In genomic region chr1:97901017-97901658, GRCh38 we compare ENCODE assay signal across 12 cellular contexts. TPM values are rescaled to one million over a fixed set of nuclear protein-coding genes. Genes with fewer than 3 reads are reported as not detected.
DNase-seq lines count a peak whose midpoint lies in the region; ATAC-seq and TF ChIP-seq lines count a peak whose summit lies in the region.
"Had no signal": no experiment of that assay in that cellular context is flagged by ENCODE, and none has a peak within 500 bp of the region (broad histone marks: within the 10 kb centered on the region; RNA-seq: fewer than 3 reads in every experiment).

No MANE protein-coding gene starts in this region.

- peaks cover 5 to 16% (median 6%) of the 10 kb centered on the region in 3 donors for H3K4me1 ChIP-seq in gastroesophageal sphincter
- no peaks in the 10 kb centered on the region for H3K4me1 ChIP-seq in smooth muscle cell (ENCODE audit: low read depth)

- no peaks in the 10 kb centered on the region for H3F3A ChIP-seq in smooth muscle cell (ENCODE audit: low read depth)

- no peak overlapping the region for H3K4me3 Mint-ChIP-seq in activated CD8-positive, alpha-beta T cell treated with anti-CD3 and anti-CD28 coated beads for 36 hours
- H3K4me3 Mint-ChIP-seq in activated CD8-positive, alpha-beta T cell treated with anti-CD3 and anti-CD28 coated beads, Interleukin-2, amount 10 ng/mL, durations not matched to agents 7 days and 5 days: no peak overlapping the region
- H3K4me3 Mint-ChIP-seq: activated T-helper 1 cell treated with anti-CD3 and anti-CD28 coated beads, Interleukin-12 subunit alpha, Interleukin-12 subunit beta, Interleukin-2, Interleukin-4 antibody, amounts not matched to agents 30 ng/mL and 10 ng/mL and 1 ng/mL, durations not matched to agents 14 hours and 24 hours and 36 hours had no signal

- POLR2A ChIA-PET in activated CD8-positive, alpha-beta T cell treated with anti-CD3 and anti-CD28 coated beads for 36 hours (lab: Charles Lee): no interaction called here
- POLR2A ChIA-PET in activated CD8-positive, alpha-beta T cell treated with anti-CD3 and anti-CD28 coated beads, Interleukin-2, amount 10 ng/mL, durations not matched to agents 7 days and 5 days (lab: Charles Lee): no interaction called here

- H3K27me3 ChIP-seq in gastroesophageal sphincter (no peaks in the 10 kb centered on the region), smooth muscle cell (ENCODE audit: low read depth) (no peaks in the 10 kb centered on the region)

- H3K27ac ChIP-seq in gastroesophageal sphincter (no peak overlapping the region), smooth muscle cell (ENCODE audit: low read depth) (no peak overlapping the region)

- H3K4me1 Mint-ChIP-seq in activated CD8-positive, alpha-beta T cell treated with anti-CD3 and anti-CD28 coated beads for 36 hours (ENCODE audit: low read depth): peaks cover 54% of the 10 kb centered on the region
- H3K4me1 Mint-ChIP-seq in activated CD8-positive, alpha-beta T cell treated with anti-CD3 and anti-CD28 coated beads, Interleukin-2, amount 10 ng/mL, durations not matched to agents 7 days and 5 days (ENCODE audit: low read depth): peaks cover 21% of the 10 kb centered on the region

- H3K9ac ChIP-seq in smooth muscle cell (ENCODE audit: low read depth): no peak overlapping the region

- no peak for TF ChIP-seq EP300 in gastroesophageal sphincter (IDR thresholded peaks at IDR 0.05)

- H3K36me3 ChIP-seq in gastroesophageal sphincter (no peaks in the 10 kb centered on the region), smooth muscle cell (ENCODE audit: low read depth) (no peaks in the 10 kb centered on the region)

- H3K79me2 ChIP-seq in smooth muscle cell (ENCODE audit: low read depth): no peaks in the 10 kb centered on the region

- peak overlapping the region; percentile 62 for H3K27ac Mint-ChIP-seq in activated CD8-positive, alpha-beta T cell treated with anti-CD3 and anti-CD28 coated beads for 36 hours
- H3K27ac Mint-ChIP-seq in activated CD8-positive, alpha-beta T cell treated with anti-CD3 and anti-CD28 coated beads, Interleukin-2, amount 10 ng/mL, durations not matched to agents 7 days and 5 days: no peak overlapping the region
- H3K27ac Mint-ChIP-seq: activated T-helper 1 cell treated with anti-CD3 and anti-CD28 coated beads, Interleukin-12 subunit alpha, Interleukin-12 subunit beta, Interleukin-2, Interleukin-4 antibody, amounts not matched to agents 30 ng/mL and 10 ng/mL and 1 ng/mL, durations not matched to agents 14 hours and 24 hours and 36 hours had no signal

- no peaks in the 10 kb centered on the region for H4K20me1 ChIP-seq in smooth muscle cell (ENCODE audit: low read depth)

- CTCF ChIA-PET in activated CD8-positive, alpha-beta T cell treated with anti-CD3 and anti-CD28 coated beads for 36 hours (lab: Charles Lee): interaction anchor here (0.6 to 1.3 kb wide), 3 partner anchors 8 to 71 kb away, joined by 3 read pairs; no protein-coding TSS in a partner anchor
- CTCF ChIA-PET in activated CD8-positive, alpha-beta T cell treated with anti-CD3 and anti-CD28 coated beads, Interleukin-2, amount 10 ng/mL, durations not matched to agents 7 days and 5 days (lab: Charles Lee): no interaction called here

- H3K27me3 Mint-ChIP-seq in activated CD8-positive, alpha-beta T cell treated with anti-CD3 and anti-CD28 coated beads for 36 hours: no peaks in the 10 kb centered on the region
- H3K27me3 Mint-ChIP-seq in activated CD8-positive, alpha-beta T cell treated with anti-CD3 and anti-CD28 coated beads, Interleukin-2, amount 10 ng/mL, durations not matched to agents 7 days and 5 days (ENCODE audit: low read depth): no peaks in the 10 kb centered on the region

- H2AFZ ChIP-seq in smooth muscle cell (ENCODE audit: low read depth): no peak overlapping the region

- peaks cover 15% of the 10 kb centered on the region for H3K36me3 Mint-ChIP-seq in activated CD8-positive, alpha-beta T cell treated with anti-CD3 and anti-CD28 coated beads for 36 hours (ENCODE audit: low read depth)
- H3K36me3 Mint-ChIP-seq in activated CD8-positive, alpha-beta T cell treated with anti-CD3 and anti-CD28 coated beads, Interleukin-2, amount 10 ng/mL, durations not matched to agents 7 days and 5 days (ENCODE audit: low read depth): peaks cover 25% of the 10 kb centered on the region

- no peak for TF ChIP-seq CTCF in activated CD8-positive, alpha-beta T cell treated with anti-CD3 and anti-CD28 coated beads for 36 hours (IDR thresholded peaks at IDR 0.05)
- TF ChIP-seq CTCF in gastroesophageal sphincter (IDR thresholded peaks at IDR 0.05): no peak
- TF ChIP-seq CTCF in smooth muscle cell (IDR thresholded peaks at IDR 0.05; ENCODE audit: borderline replicate concordance, insufficient read depth, poor library complexity, severe bottlenecking): no peak

- H3K4me3 ChIP-seq in gastroesophageal sphincter (no peak overlapping the region), smooth muscle cell (no peak overlapping the region)

- intact Hi-C loops in activated CD8-positive, alpha-beta T cell treated with anti-CD3 and anti-CD28 coated beads for 36 hours (cut with micrococcal nuclease): no loop called here

- no peak for TF ChIP-seq POLR2A in gastroesophageal sphincter (IDR thresholded peaks at IDR 0.05)

- DNase-seq in activated CD8-positive, alpha-beta T cell treated with anti-CD3 and anti-CD28 coated beads for 36 hours: no peak
- no peak for DNase-seq in activated CD8-positive, alpha-beta T cell treated with anti-CD3 and anti-CD28 coated beads, Interleukin-2, amount 10 ng/mL, durations not matched to agents 7 days and 5 days
- DNase-seq in SKM-1 (lab: John Stamatoyannopoulos, UW; ENCODE audit: unreplicated experiment): peak; percentile 32
- DNase-seq in smooth muscle cell (lab: John Stamatoyannopoulos, UW; ENCODE audit: unreplicated experiment): no peak
- no peak for DNase-seq in NCI-H510A treated with DMSO at 0.1 percent for 48 hours (lab: John Stamatoyannopoulos, UW)
- DNase-seq in hepatic stellate cell (ENCODE audit: low spot score): no peak
- DNase-seq in middle frontal gyrus (ENCODE audit: extremely low spot score, low spot score): no peak
- DNase-seq: effector CD8-positive, alpha-beta T cell; NCI-H526 treated with DMSO at 0.1 percent for 48 hours; T1000 had no signal

- WGBS in gastroesophageal sphincter (ENCODE audit: low coverage in 1 of 2), 2 donors: 71 to 79% methylated on average over 2 of the region's 2 CpGs
- WGBS in smooth muscle cell (ENCODE audit: low lambda C conversion rate): 89% methylated on average over 2 of the region's 2 CpGs

- peak overlapping the region; percentile 20 for H3K4me2 ChIP-seq in smooth muscle cell

- ATAC-seq in activated CD8-positive, alpha-beta T cell treated with anti-CD3 and anti-CD28 coated beads for 36 hours: no peak
- ATAC-seq in activated CD8-positive, alpha-beta T cell treated with anti-CD3 and anti-CD28 coated beads, Interleukin-2, amount 10 ng/mL, durations not matched to agents 7 days and 5 days: no peak
- peak; percentile 51 for ATAC-seq in gastroesophageal sphincter

- H3K9me3 ChIP-seq in gastroesophageal sphincter: no peaks in the 10 kb centered on the region
- H3K9me3 ChIP-seq in smooth muscle cell (replicated peaks; ENCODE audit: low read depth): no peaks in the 10 kb centered on the region

- peaks cover 18% of the 10 kb centered on the region for H3K9me3 Mint-ChIP-seq in activated CD8-positive, alpha-beta T cell treated with anti-CD3 and anti-CD28 coated beads for 36 hours
- peaks cover 14% of the 10 kb centered on the region for H3K9me3 Mint-ChIP-seq in activated CD8-positive, alpha-beta T cell treated with anti-CD3 and anti-CD28 coated beads, Interleukin-2, amount 10 ng/mL, durations not matched to agents 7 days and 5 days (ENCODE audit: insufficient read depth)

RNA-seq across cellular contexts. Expression of gene DPYD, which starts 19.7 kb away (rescaled TPM):
- total RNA-seq in activated CD8-positive, alpha-beta T cell treated with anti-CD3 and anti-CD28 coated beads for 36 hours: 10 to 100 TPM; 10.7 to 10.8 TPM
- 10 to 100 TPM; 41.1 to 43.3 TPM for total RNA-seq in activated CD8-positive, alpha-beta T cell treated with anti-CD3 and anti-CD28 coated beads, Interleukin-2, amount 10 ng/mL, durations not matched to agents 7 days and 5 days
- 10 to 100 TPM; 31.2 to 53.0 (median 43.2) TPM for total RNA-seq in gastroesophageal sphincter
- 1.8 and 3.8 TPM in 2 replicates for total RNA-seq in smooth muscle cell
- 0.38 and 2.0 TPM in 2 replicates for polyA plus RNA-seq in smooth muscle cell
